Comparison of ENCODE assay signal across 8 cellular contexts in the genomic region with DNA sequence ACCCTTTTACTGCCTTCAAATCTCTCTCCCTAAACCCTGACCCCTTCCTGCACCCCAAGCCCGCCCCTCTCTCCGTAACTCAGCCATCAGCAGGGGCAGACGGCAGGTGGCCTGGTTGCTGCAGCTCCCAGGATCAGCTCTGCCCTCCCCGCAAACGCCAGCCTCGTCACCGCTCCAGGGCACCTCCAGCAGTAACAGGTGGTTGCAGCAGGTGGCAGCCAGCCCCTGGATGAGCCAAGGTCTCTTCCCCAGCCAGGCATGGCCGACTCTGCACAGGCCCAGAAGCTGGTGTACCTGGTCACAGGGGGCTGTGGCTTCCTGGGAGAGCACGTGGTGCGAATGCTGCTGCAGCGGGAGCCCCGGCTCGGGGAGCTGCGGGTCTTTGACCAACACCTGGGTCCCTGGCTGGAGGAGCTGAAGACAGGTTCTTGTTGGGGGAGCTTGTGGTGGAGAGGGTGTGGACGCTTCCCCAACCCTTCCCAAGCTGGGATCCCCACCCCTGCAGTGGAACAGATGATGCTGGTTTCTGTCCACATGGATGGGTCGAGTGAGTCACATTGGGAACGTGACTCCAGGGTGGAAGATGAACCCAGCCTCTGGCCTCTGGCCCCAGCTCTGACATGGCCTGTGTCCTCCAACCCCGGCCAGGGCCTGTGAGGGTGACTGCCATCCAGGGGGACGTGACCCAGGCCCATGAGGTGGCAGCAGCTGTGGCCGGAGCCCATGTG. TPM values are rescaled to one million over a fixed set of nuclear protein-coding genes. Genes with fewer than 3 reads are reported as not detected.
DNase-seq lines count a peak whose midpoint lies in the region; ATAC-seq and TF ChIP-seq lines count a peak whose summit lies in the region.

No MANE protein-coding gene starts in this region.

- DNase-seq in COR-L47 (lab: John Stamatoyannopoulos, UW) (peak; percentile 70), NCI-H1105 (lab: John Stamatoyannopoulos, UW) (peak; percentile 77), iPS-NIHi7 (ENCODE audit: extremely low spot score) (peak; percentile 78), testis (peak; percentile 43)
- DNase-seq in activated T-helper 2 cell treated with anti-CD3 and anti-CD28 coated beads, Interferon-gamma antibody, Interleukin-2, Interleukin-4, amounts not matched to agents 10 μg/mL and 5 μg/mL and 100 μg/mL, durations not matched to agents 14 hours and 24 hours and 36 hours (ENCODE audit: low spot score) = no peak

- H3K9me3 ChIP-seq in testis = no peaks in the 10 kb centered on the region

- no peak for TF ChIP-seq POLR2A in testis (IDR thresholded peaks at IDR 0.05)

- H3K36me3 Mint-ChIP-seq in activated T-helper 2 cell treated with anti-CD3 and anti-CD28 coated beads, Interferon-gamma antibody, Interleukin-2, Interleukin-4, amounts not matched to agents 10 μg/mL and 5 μg/mL and 100 μg/mL, durations not matched to agents 14 hours and 24 hours and 36 hours (ENCODE audit: low read depth) = peaks cover 21% of the 10 kb centered on the region

- H3K4me3 ChIP-seq in testis = peak overlapping the region in 1 of 2 donors; percentile 14

- no peak overlapping the region for H3K4me3 Mint-ChIP-seq in activated T-helper 2 cell treated with anti-CD3 and anti-CD28 coated beads, Interferon-gamma antibody, Interleukin-2, Interleukin-4, amounts not matched to agents 10 μg/mL and 5 μg/mL and 100 μg/mL, durations not matched to agents 14 hours and 24 hours and 36 hours (ENCODE audit: low read depth)

- peaks cover 11% of the 10 kb centered on the region for H3K4me1 ChIP-seq in testis

- H3K36me3 ChIP-seq in testis (ENCODE audit: low read depth, missing control alignments) = no peaks in the 10 kb centered on the region

- no peaks in the 10 kb centered on the region for H3K27me3 ChIP-seq in testis

- no peak for TF ChIP-seq CTCF in testis (IDR thresholded peaks at IDR 0.05)

- no peak for ATAC-seq in GM21528 (IDR thresholded peaks at IDR 0.05; ENCODE audit: low FRiP score, unreplicated experiment)
- ATAC-seq in GM18511 (IDR thresholded peaks at IDR 0.05; ENCODE audit: unreplicated experiment) = no peak
- no peak for ATAC-seq in HG03159 (IDR thresholded peaks at IDR 0.05; ENCODE audit: unreplicated experiment)

- no peaks in the 10 kb centered on the region for H3K9me3 Mint-ChIP-seq in activated T-helper 2 cell treated with anti-CD3 and anti-CD28 coated beads, Interferon-gamma antibody, Interleukin-2, Interleukin-4, amounts not matched to agents 10 μg/mL and 5 μg/mL and 100 μg/mL, durations not matched to agents 14 hours and 24 hours and 36 hours

- peak overlapping the region; percentile 33 for H3K27ac Mint-ChIP-seq in activated T-helper 2 cell treated with anti-CD3 and anti-CD28 coated beads, Interferon-gamma antibody, Interleukin-2, Interleukin-4, amounts not matched to agents 10 μg/mL and 5 μg/mL and 100 μg/mL, durations not matched to agents 14 hours and 24 hours and 36 hours

- WGBS in testis, 2 donors = 57 to 60% methylated on average over 14 to 19 of the region's 20 CpGs

- H3K4me1 Mint-ChIP-seq in activated T-helper 2 cell treated with anti-CD3 and anti-CD28 coated beads, Interferon-gamma antibody, Interleukin-2, Interleukin-4, amounts not matched to agents 10 μg/mL and 5 μg/mL and 100 μg/mL, durations not matched to agents 14 hours and 24 hours and 36 hours (ENCODE audit: low read depth) = peaks cover 4% of the 10 kb centered on the region

- H3K27me3 Mint-ChIP-seq in activated T-helper 2 cell treated with anti-CD3 and anti-CD28 coated beads, Interferon-gamma antibody, Interleukin-2, Interleukin-4, amounts not matched to agents 10 μg/mL and 5 μg/mL and 100 μg/mL, durations not matched to agents 14 hours and 24 hours and 36 hours (ENCODE audit: low read depth) = no peaks in the 10 kb centered on the region

- intact Hi-C loops in activated T-helper 2 cell treated with anti-CD3 and anti-CD28 coated beads, Interferon-gamma antibody, Interleukin-2, Interleukin-4, amounts not matched to agents 10 μg/mL and 5 μg/mL and 100 μg/mL, durations not matched to agents 14 hours and 24 hours and 36 hours (cut with micrococcal nuclease) = loop anchor here (2.0 to 5.0 kb wide), 2 partner anchors 109 to 882 kb away; partner anchors contain the start of gene VKORC1
- intact Hi-C loops in testis (cut with DNase I; ENCODE audit: low total_unique reads) = loop anchor here (10.0 kb wide), 3 partner anchors 49 to 449 kb away; partner anchors contain the start of gene STX4

- H3K27ac ChIP-seq in testis = peak overlapping the region in 1 of 2 donors; percentile 44

RNA-seq across cellular contexts. Expression of gene HSD3B7, which starts 0.6 kb away (rescaled TPM):
- total RNA-seq in activated T-helper 2 cell treated with anti-CD3 and anti-CD28 coated beads, Interferon-gamma antibody, Interleukin-2, Interleukin-4, amounts not matched to agents 10 μg/mL and 5 μg/mL and 100 μg/mL, durations not matched to agents 14 hours and 24 hours and 36 hours = 2.9 and 3.3 TPM in 2 replicates
- total RNA-seq in testis = 1 to 10 TPM; 5.7 to 7.4 TPM
- 8.9 TPM for polyA plus RNA-seq in testis (ENCODE audit: insufficient read depth, low read depth, low replicate concordance)

RNA-seq across cellular contexts. Expression of gene STX1B, which starts 24.9 kb away (rescaled TPM):
- total RNA-seq in activated T-helper 2 cell treated with anti-CD3 and anti-CD28 coated beads, Interferon-gamma antibody, Interleukin-2, Interleukin-4, amounts not matched to agents 10 μg/mL and 5 μg/mL and 100 μg/mL, durations not matched to agents 14 hours and 24 hours and 36 hours = 0.57 and 0.97 TPM in 2 replicates
- total RNA-seq in testis = 1 to 10 TPM; 6.3 to 8.7 TPM
- 5.8 TPM for polyA plus RNA-seq in testis (ENCODE audit: insufficient read depth, low read depth, low replicate concordance)

RNA-seq across cellular contexts. Expression of gene SETD1A, which starts 28.0 kb away (rescaled TPM):
- total RNA-seq in activated T-helper 2 cell treated with anti-CD3 and anti-CD28 coated beads, Interferon-gamma antibody, Interleukin-2, Interleukin-4, amounts not matched to agents 10 μg/mL and 5 μg/mL and 100 μg/mL, durations not matched to agents 14 hours and 24 hours and 36 hours = 28.9 TPM in 2 replicates
- 10 to 100 TPM; 45.7 to 45.8 TPM for total RNA-seq in testis
- 41.4 TPM for polyA plus RNA-seq in testis (ENCODE audit: insufficient read depth, low read depth, low replicate concordance)

RNA-seq across cellular contexts. Expression of gene ORAI3, which starts 36.7 kb away (rescaled TPM):
- 14.2 and 17.4 TPM in 2 replicates for total RNA-seq in activated T-helper 2 cell treated with anti-CD3 and anti-CD28 coated beads, Interferon-gamma antibody, Interleukin-2, Interleukin-4, amounts not matched to agents 10 μg/mL and 5 μg/mL and 100 μg/mL, durations not matched to agents 14 hours and 24 hours and 36 hours
- total RNA-seq in testis = 10 to 100 TPM; 68.6 to 75.0 TPM
- polyA plus RNA-seq in testis (ENCODE audit: insufficient read depth, low read depth, low replicate concordance) = 29.1 TPM

RNA-seq across cellular contexts. Expression of gene STX4, which starts 47.8 kb away (rescaled TPM):
- 48.2 and 51.8 TPM in 2 replicates for total RNA-seq in activated T-helper 2 cell treated with anti-CD3 and anti-CD28 coated beads, Interferon-gamma antibody, Interleukin-2, Interleukin-4, amounts not matched to agents 10 μg/mL and 5 μg/mL and 100 μg/mL, durations not matched to agents 14 hours and 24 hours and 36 hours
- total RNA-seq in testis = 10 to 100 TPM; 50.9 to 56.9 TPM
- 37.1 TPM for polyA plus RNA-seq in testis (ENCODE audit: insufficient read depth, low read depth, low replicate concordance)
